ENCODE assay signal across 26 cellular contexts in the genomic region with DNA sequence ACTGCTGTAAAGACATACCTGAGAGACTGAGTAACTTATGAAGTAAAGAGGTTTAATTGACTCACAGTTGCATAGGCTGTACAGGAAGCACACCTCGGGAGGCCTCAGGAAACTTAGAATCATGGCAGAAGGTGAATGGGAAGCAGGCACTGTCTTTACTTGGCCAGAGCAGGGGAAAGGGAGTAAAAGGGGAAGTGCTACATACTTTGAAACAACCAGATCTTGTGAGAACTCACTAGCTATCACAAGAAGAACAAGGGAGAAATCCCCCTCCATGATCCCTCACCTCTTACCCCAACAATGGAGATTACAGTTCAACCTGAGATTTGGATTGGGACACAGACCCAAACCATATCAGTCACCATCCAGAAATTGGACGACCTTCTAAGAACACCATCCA.
"Had no signal": no experiment of that assay in that cellular context is flagged by ENCODE, and none has a peak within 500 bp of the region (broad histone marks: within the 10 kb centered on the region; RNA-seq: fewer than 3 reads in every experiment).

No MANE protein-coding gene starts in this region.

- H3K36me3 ChIP-seq: adrenal gland, brain microvascular endothelial cell, ovary, right lobe of liver, transverse colon had no signal

- FAIRE-seq: astrocyte, endothelial cell of umbilical vein, keratinocyte had no signal

- H3K27me3 ChIP-seq: adrenal gland, brain microvascular endothelial cell, ovary, right lobe of liver, testis, transverse colon had no signal

- H3K9me3 ChIP-seq: adrenal gland, ovary, testis had no signal

- ATAC-seq: activated CD4-positive, alpha-beta T cell treated with anti-CD3 and anti-CD28 coated beads for 36 hours; esophagus mucosa; left cardiac atrium; right lobe of liver; stimulated activated naive CD8-positive, alpha-beta T cell treated with anti-CD3 and anti-CD28 coated beads, Interleukin-15, Interleukin-2, amounts not matched to agents 100 U/mL and 50 U/mL, for 24 hours had no signal

- H3K4me1 ChIP-seq: adrenal gland, right lobe of liver, testis, transverse colon had no signal

- DNase-seq: activated CD4-positive, alpha-beta T cell treated with anti-CD3 and anti-CD28 coated beads for 36 hours; activated CD4-positive, alpha-beta T cell treated with anti-CD3 and anti-CD28 coated beads, Interleukin-2, amount 50 U/mL, for 4 hours; activated CD4-positive, CD25-positive, alpha-beta regulatory T cell; activated effector memory CD4-positive, alpha-beta T cell treated with anti-CD3 and anti-CD28 coated beads, Interleukin-2, amount 50 U/mL, for 16 hours; activated naive CD4-positive, alpha-beta T cell treated with anti-CD3 and anti-CD28 coated beads for 36 hours; activated naive CD8-positive, alpha-beta T cell treated with anti-CD3 and anti-CD28 coated beads for 36 hours; adrenal gland; brain microvascular endothelial cell; caudate nucleus; foreskin fibroblast; head of caudate nucleus; hippocampal formation; left cardiac atrium; mammary epithelial cell; naive B cell; nephron progenitor cell; ovary; right lobe of liver; stimulated activated CD4-positive, alpha-beta T cell treated with anti-CD3 and anti-CD28 coated beads, Interleukin-2, amount 100 ng/mL, for 48 hours; stimulated activated naive CD8-positive, alpha-beta T cell treated with anti-CD3 and anti-CD28 coated beads, Interleukin-15, Interleukin-2, amounts not matched to agents 100 U/mL and 50 U/mL, for 24 hours; testis; transverse colon had no signal

- H3K27ac ChIP-seq: adrenal gland, brain microvascular endothelial cell, ovary, right lobe of liver, testis, transverse colon had no signal

- H3K4me3 ChIP-seq: adrenal gland, ovary, right lobe of liver, testis, transverse colon had no signal
